ENCODE assay signal across 8 cellular contexts in genomic region chr16:30429678-30430427, GRCh38. TPM values are rescaled to one million over a fixed set of nuclear protein-coding genes. Genes with fewer than 3 reads are reported as not detected.
A peak's percentile ranks its signal among the peaks of the same experiment; 100 is the strongest.
DNase-seq lines count a peak whose midpoint lies in the region; ATAC-seq and TF ChIP-seq lines count a peak whose summit lies in the region.

Gene DCTPP1, minus strand, starts transcription at chr16:30430030. Its CDS starts 50 bp downstream, at chr16:30429980.

- H3K27me3 ChIP-seq in PC-9 (ENCODE audit: insufficient read depth, low read depth) = no peaks in the 10 kb centered on the region
- no peaks in the 10 kb centered on the region for H3K27me3 ChIP-seq in esophagus muscularis mucosa
- no peaks in the 10 kb centered on the region for H3K27me3 ChIP-seq in muscle layer of duodenum (ENCODE audit: low read depth, low read length)

- no peaks in the 10 kb centered on the region for H4K20me1 ChIP-seq in PC-9 (ENCODE audit: insufficient read depth)

- H3K4me1 ChIP-seq in PC-9 (replicated peaks; ENCODE audit: insufficient read depth) = peaks cover 12% of the 10 kb centered on the region
- peaks cover 16 to 23% (median 19%) of the 10 kb centered on the region in 4 donors for H3K4me1 ChIP-seq in esophagus muscularis mucosa
- peaks cover 12 to 15% of the 10 kb centered on the region in 2 donors for H3K4me1 ChIP-seq in muscle layer of duodenum (ENCODE audit: control insufficient read depth in 1 of 2, insufficient read depth in 2 of 2, low read length in 2 of 2)

- H3K9me2 ChIP-seq in PC-9 (ENCODE audit: insufficient read depth) = no peaks in the 10 kb centered on the region

- DNase-seq in DMS79 (lab: John Stamatoyannopoulos, UW) (peak; percentile 99), KBM-7 (peak; percentile 100), PC-9 (peak; percentile 98 to 99), esophagus muscularis mucosa (ENCODE audit: extremely low spot score) (peak; percentile 98)
- peak; percentile 94 for DNase-seq in activated T-cell treated with anti-CD3 and anti-CD28 coated beads, Interleukin-2, amount 50 U/mL, for 24 hours
- DNase-seq in stimulated activated CD8-positive, alpha-beta memory T cell treated with anti-CD3 and anti-CD28 coated beads, Interleukin-7, amount 100 ng/mL, for 4 hours (ENCODE audit: low read depth in 2 of 2) = peak; percentile 95 to 97

- H3K4me3 Mint-ChIP-seq in activated T-cell treated with anti-CD3 and anti-CD28 coated beads, Interleukin-2, amount 50 U/mL, for 24 hours = no peak within 1 kb of the TSS

- peak; percentile 88 for ATAC-seq in GM21717 (IDR thresholded peaks at IDR 0.05; ENCODE audit: unreplicated experiment)

- 2% methylated on average over 41 of the region's 49 CpGs for WGBS in esophagus muscularis mucosa

- no peak for TF ChIP-seq EP300 in esophagus muscularis mucosa (IDR thresholded peaks at IDR 0.05)

- peaks cover 17% of the 10 kb centered on the region; the same call in 1 of the 2 replicates for H3F3A ChIP-seq in PC-9 (ENCODE audit: insufficient read depth, low read depth)

- BruUV-seq in PC-9 (replicated peaks; lab: Mats Ljungman, UMichigan) = no TSS peak

- H3K4me3 ChIP-seq in PC-9 = peak within 1 kb of the TSS; percentile 67
- H3K4me3 ChIP-seq in esophagus muscularis mucosa = peak within 1 kb of the TSS; percentile 67 to 70 (median 68)
- H3K4me3 ChIP-seq in muscle layer of duodenum (ENCODE audit: low read depth in 1 of 2, low read length in 2 of 2) = peak within 1 kb of the TSS; percentile 83 to 87

- H3K27ac ChIP-seq in PC-9 (peak within 1 kb of the TSS; percentile 3; the same call in 1 of the 2 replicates), esophagus muscularis mucosa (replicated peaks in 1 of 4) (peak within 1 kb of the TSS; percentile 75 to 88 (median 80)), muscle layer of duodenum (ENCODE audit: low read length) (peak within 1 kb of the TSS; percentile 73)

- H3K9me3 ChIP-seq in PC-9 (ENCODE audit: insufficient read depth, low read depth) (no peaks in the 10 kb centered on the region), esophagus muscularis mucosa (no peaks in the 10 kb centered on the region), muscle layer of duodenum (ENCODE audit: control insufficient read depth in 1 of 2, low read length in 2 of 2) (no peaks in the 10 kb centered on the region)

- TF ChIP-seq CTCF in PC-9 (conservative IDR thresholded peaks at IDR 0.05) (peak; percentile 91), esophagus muscularis mucosa (IDR thresholded peaks at IDR 0.05) (peak; percentile 68 to 90 (median 77))

- no peak for TF ChIP-seq POLR2A in esophagus muscularis mucosa (IDR thresholded peaks at IDR 0.05; ENCODE audit: low read depth)

- H3K27me3 Mint-ChIP-seq in activated T-cell treated with anti-CD3 and anti-CD28 coated beads, Interleukin-2, amount 50 U/mL, for 24 hours = no peaks in the 10 kb centered on the region

- peaks cover 40% of the 10 kb centered on the region for H3K4me1 Mint-ChIP-seq in activated T-cell treated with anti-CD3 and anti-CD28 coated beads, Interleukin-2, amount 50 U/mL, for 24 hours (ENCODE audit: low read depth)

- no peaks in the 10 kb centered on the region for H3K9me3 Mint-ChIP-seq in activated T-cell treated with anti-CD3 and anti-CD28 coated beads, Interleukin-2, amount 50 U/mL, for 24 hours

- H3K27ac Mint-ChIP-seq in activated T-cell treated with anti-CD3 and anti-CD28 coated beads, Interleukin-2, amount 50 U/mL, for 24 hours = no peak within 1 kb of the TSS

- peak within 1 kb of the TSS; percentile 89 for H2AFZ ChIP-seq in PC-9

- POLR2A ChIA-PET in PC-9 (lab: Charles Lee; ENCODE audit: unreplicated experiment) = interaction anchor here (0.5 to 1.1 kb wide), 9 partner anchors 14 to 287 kb away, joined by 3 to 31 read pairs (median 4); partner anchors contain the start of genes ZNF689, ZNF764 and ZNF771

- in situ Hi-C loops in KBM-7 (cut with MboI; ENCODE audit: low pct_unique_long_range_greater_than_20kb, low sequenced_read_pairs) = no loop called here

- H3K79me2 ChIP-seq in PC-9 (ENCODE audit: low read depth) = peaks cover 37% of the 10 kb centered on the region

- CTCF ChIA-PET in PC-9 (lab: Charles Lee) = interaction anchor here (0.6 to 1.8 kb wide), 33 partner anchors 12 to 638 kb away, joined by 3 to 20 read pairs (median 4); partner anchors contain the start of genes FBRS, PRR14, SEPHS2 and TBX6

- peaks cover 17% of the 10 kb centered on the region for H3K36me3 Mint-ChIP-seq in activated T-cell treated with anti-CD3 and anti-CD28 coated beads, Interleukin-2, amount 50 U/mL, for 24 hours (ENCODE audit: low read depth)

- H3K36me3 ChIP-seq in PC-9 (ENCODE audit: low read depth) = peaks cover 4% of the 10 kb centered on the region; the same call in 1 of the 2 replicates
- peaks cover 0 to 16% (median 6%) of the 10 kb centered on the region in 4 donors for H3K36me3 ChIP-seq in esophagus muscularis mucosa
- H3K36me3 ChIP-seq in muscle layer of duodenum (ENCODE audit: control insufficient read depth in 1 of 2, insufficient read depth in 2 of 2, low read length in 2 of 2) = peaks cover 0 to 5% of the 10 kb centered on the region in 2 donors

- H3K4me2 ChIP-seq in PC-9 = peak within 1 kb of the TSS; percentile 83

- intact Hi-C loops in PC-9 (cut with micrococcal nuclease; ENCODE audit: unreplicated experiment) (loop anchor here (1.0 to 2.0 kb wide), 7 partner anchors 63 to 264 kb away; partner anchors contain the start of genes FBRS and ZNF768), esophagus muscularis mucosa (cut with DNase I) (loop anchor here (5.0 to 10.0 kb wide), 2 partner anchors 92 to 265 kb away; partner anchors contain the start of gene SRCAP)

RNA-seq across cellular contexts. Expression of gene DCTPP1, which starts in this region (rescaled TPM):
- 80.4 and 109 TPM in 2 replicates for total RNA-seq in PC-9 (2021)
- 10 to 100 TPM; 11.1 to 21.7 (median 14.1) TPM for total RNA-seq in esophagus muscularis mucosa

Comparison
In these comparisons a context has a peak if more than half of its experiments do, and no peak if none do; other contexts are left out.
1. Peak in every context shown above with its lines: DNase-seq, ATAC-seq, H3K4me3 ChIP-seq and H3K27ac ChIP-seq.
2. H3K27ac ChIP-seq: peak in every context shown above with its lines; median percentile 80 in esophagus muscularis mucosa; 73 in muscle layer of duodenum; 3 in PC-9.